In the genomic region with DNA sequence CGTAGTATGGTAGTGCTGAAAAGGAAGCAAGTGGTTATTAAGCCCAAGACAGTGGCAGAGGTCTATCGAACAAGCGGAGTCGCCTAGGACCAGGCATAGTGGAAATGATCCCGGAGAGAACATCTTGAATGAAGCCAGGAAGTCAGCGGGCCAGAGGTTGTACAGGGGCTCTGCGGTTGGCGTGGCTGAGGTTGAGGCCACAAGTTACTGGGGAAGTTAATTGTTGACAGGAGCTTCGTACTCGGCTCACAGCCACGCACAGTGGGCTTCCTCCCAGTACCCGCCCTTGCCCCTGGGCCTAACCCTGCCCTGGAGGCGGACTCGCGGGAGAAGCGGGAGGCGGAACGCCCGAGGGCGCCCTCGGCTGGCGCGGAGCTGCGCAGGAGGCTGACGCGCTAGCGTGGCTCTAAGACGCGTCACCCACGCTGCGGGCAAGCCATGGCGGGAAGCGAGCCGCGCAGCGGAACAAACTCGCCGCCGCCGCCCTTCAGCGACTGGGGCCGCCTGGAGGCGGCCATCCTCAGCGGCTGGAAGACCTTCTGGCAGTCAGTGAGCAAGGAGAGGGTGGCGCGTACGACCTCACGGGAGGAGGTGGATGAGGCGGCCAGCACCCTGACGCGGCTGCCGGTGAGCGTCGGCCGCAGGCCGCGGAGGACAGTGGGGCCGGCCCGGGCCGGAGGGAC, we compare ENCODE assay signal across 8 cellular contexts. TPM values are rescaled to one million over a fixed set of nuclear protein-coding genes. Genes with fewer than 3 reads are reported as not detected.
DNase-seq lines count a peak whose midpoint lies in the region; ATAC-seq and TF ChIP-seq lines count a peak whose summit lies in the region.

A gene with protein sequence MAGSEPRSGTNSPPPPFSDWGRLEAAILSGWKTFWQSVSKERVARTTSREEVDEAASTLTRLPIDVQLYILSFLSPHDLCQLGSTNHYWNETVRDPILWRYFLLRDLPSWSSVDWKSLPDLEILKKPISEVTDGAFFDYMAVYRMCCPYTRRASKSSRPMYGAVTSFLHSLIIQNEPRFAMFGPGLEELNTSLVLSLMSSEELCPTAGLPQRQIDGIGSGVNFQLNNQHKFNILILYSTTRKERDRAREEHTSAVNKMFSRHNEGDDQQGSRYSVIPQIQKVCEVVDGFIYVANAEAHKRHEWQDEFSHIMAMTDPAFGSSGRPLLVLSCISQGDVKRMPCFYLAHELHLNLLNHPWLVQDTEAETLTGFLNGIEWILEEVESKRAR (plus strand): TSS at position 410 of the 683 bp plus-strand sequence. CDS start 29 bp downstream, at position 439.

- peak within 1 kb of the TSS; percentile 84 for H2AK9ac ChIP-seq in IMR-90 (replicated peaks; ENCODE audit: low read depth, low read length, poor library complexity)

- peak; percentile 30; the same call in 1 of the 2 replicates for TF ChIP-seq RAD21 in IMR-90 (IDR thresholded peaks at IDR 0.05; ENCODE audit: low read length)

- 0 out of 2 replicates have a peak, but pooled peaks cover under 1% of the 10 kb centered on the region for H3K36me3 ChIP-seq in IMR-90 (ENCODE audit: control insufficient read depth, insufficient read depth, low read length)
- H3K36me3 ChIP-seq in muscle layer of colon (ENCODE audit: insufficient read depth, low read length) = peaks cover 9% of the 10 kb centered on the region

- dilution Hi-C loops in IMR-90 (cut with HindIII; ENCODE audit: low sequenced_read_pairs, unreplicated experiment) = no loop called here

- H3K27me3 ChIP-seq in IMR-90 (ENCODE audit: control insufficient read depth, insufficient read depth, low read length) (no peaks in the 10 kb centered on the region), muscle layer of colon (ENCODE audit: control insufficient read depth in 1 of 2, insufficient read depth in 2 of 2, low read length in 2 of 2) (no peaks in the 10 kb centered on the region)

- H2AK5ac ChIP-seq in IMR-90 (ENCODE audit: low read depth, low read length) = no peak within 1 kb of the TSS

- peak within 1 kb of the TSS; percentile 10 for H3K18ac ChIP-seq in IMR-90 (ENCODE audit: low read depth, low read length)

- H4K91ac ChIP-seq in IMR-90 (ENCODE audit: insufficient read depth, low read depth, low read length) = peak within 1 kb of the TSS; percentile 40

- H3K56ac ChIP-seq in IMR-90 (ENCODE audit: extremely low read depth, insufficient read depth, low read length) = peak within 1 kb of the TSS; percentile 74

- intact Hi-C loops in IMR-90 (cut with micrococcal nuclease) = loop anchor here (2.0 kb wide), 1 partner anchor 20 kb away; a partner anchor contains a TSS

- no TSS peak for BruUV-seq in IMR-90 (replicated peaks; lab: Mats Ljungman, UMichigan)

- H2BK15ac ChIP-seq in IMR-90 (ENCODE audit: low read depth, low read length) = peak within 1 kb of the TSS; percentile 25; the same call in 1 of the 3 replicates

- peak within 1 kb of the TSS; percentile 72 for H3K9ac ChIP-seq in IMR-90 (ENCODE audit: low read depth, low read length)
- H3K9ac ChIP-seq in muscle layer of colon (ENCODE audit: low read length) = peak within 1 kb of the TSS; percentile 57

- peaks cover 0 to 6% of the 10 kb centered on the region in 2 experiments; a peak in 1 of 4 replicates for H3K79me1 ChIP-seq in IMR-90 (ENCODE audit: low read depth in 1 of 2, low read length in 2 of 2)

- H4K20me1 ChIP-seq in IMR-90 (ENCODE audit: insufficient read depth, low read length) = no peaks in the 10 kb centered on the region

- H2BK20ac ChIP-seq in IMR-90 (ENCODE audit: low read depth, low read length) = no peak within 1 kb of the TSS

- H3K4me1 ChIP-seq in IMR-90 (ENCODE audit: control insufficient read depth, insufficient read depth, low read length) = no peaks in the 10 kb centered on the region; the same call in 1 of the 2 replicates
- H3K4me1 ChIP-seq in muscle layer of colon (ENCODE audit: insufficient read depth, low read length) = peaks cover 9% of the 10 kb centered on the region

- DNase-seq in DMS153 (lab: John Stamatoyannopoulos, UW) (peak; percentile 77), IMR-90 (peak; percentile 78), OCI-M2 (lab: John Stamatoyannopoulos, UW; ENCODE audit: unreplicated experiment) (peak; percentile 25), activated T-cell treated with anti-CD3 and anti-CD28 coated beads for 48 hours (ENCODE audit: low read depth) (peak; percentile 88), epithelial cell of proximal tubule (ENCODE audit: low read depth) (no peak)
- peak; percentile 66 to 85 for DNase-seq in stimulated activated CD8-positive, alpha-beta memory T cell treated with anti-CD3 and anti-CD28 coated beads, Interleukin-7, amount 100 ng/mL, for 4 hours (ENCODE audit: low read depth in 2 of 2)

- TF ChIP-seq CTCF in IMR-90 (conservative IDR thresholded peaks at IDR 0.05; ENCODE audit: low read depth, low read length) = peak; percentile 70
- TF ChIP-seq CTCF in epithelial cell of proximal tubule (conservative IDR thresholded peaks at IDR 0.05; ENCODE audit: low read depth, low read length) = peak; percentile 55

- H2BK5ac ChIP-seq in IMR-90 (ENCODE audit: low read depth, low read length, poor library complexity, severe bottlenecking) = peak within 1 kb of the TSS; percentile 23

- ATAC-seq in GM21528 (IDR thresholded peaks at IDR 0.05; ENCODE audit: low FRiP score, unreplicated experiment) = peak; percentile 96
- ATAC-seq in IMR-90 (ENCODE audit: low read depth) = peak; percentile 99

- peak within 1 kb of the TSS; percentile 75 for H3K4me2 ChIP-seq in IMR-90 (ENCODE audit: low read depth, low read length)

- peak within 1 kb of the TSS; percentile 76 for H3K4ac ChIP-seq in IMR-90 (ENCODE audit: low read depth, low read length)

- peak within 1 kb of the TSS; percentile 95 for H4K5ac ChIP-seq in IMR-90 (ENCODE audit: low read depth, low read length)

- H3K4me3 ChIP-seq in IMR-90 (ENCODE audit: insufficient read depth, low read depth, low read length) (peak within 1 kb of the TSS; percentile 67), epithelial cell of proximal tubule (ENCODE audit: low read depth, low read length) (peak within 1 kb of the TSS; percentile 75), muscle layer of colon (ENCODE audit: low read depth in 1 of 2, low read length in 2 of 2) (peak within 1 kb of the TSS; percentile 74 to 93)

- WGBS in IMR-90 (ENCODE audit: extremely low coverage in 2 of 2, insufficient read length in 1 of 2), 2 experiments = 2% methylated on average over 39 of the region's 60 CpGs; no CpG with 5 or more reads in 1 of the 2 experiments

- H2BK120ac ChIP-seq in IMR-90 (ENCODE audit: low read depth, low read length) = peak within 1 kb of the TSS; percentile 15; the same call in 1 of the 2 replicates

- peak within 1 kb of the TSS; percentile 54; the same call in 1 of the 2 replicates for H3K23ac ChIP-seq in IMR-90 (ENCODE audit: low read depth, low read length)

- H3K14ac ChIP-seq in IMR-90 (replicated peaks; ENCODE audit: low read depth, low read length) = peak within 1 kb of the TSS; percentile 76

- in situ Hi-C loops in IMR-90 (cut with MboI; ENCODE audit: low sequenced_read_pairs) = no loop called here

- TF ChIP-seq POLR2A in IMR-90 (IDR thresholded peaks at IDR 0.05; ENCODE audit: low read depth, low read length) = peak; percentile 84

- no peaks in the 10 kb centered on the region for H3K9me1 ChIP-seq in IMR-90 (ENCODE audit: insufficient read depth, low read length)

- H2AFZ ChIP-seq in IMR-90 (replicated peaks; ENCODE audit: low read length, poor library complexity) = peak within 1 kb of the TSS; percentile 95

- H3K27ac ChIP-seq in IMR-90 (ENCODE audit: insufficient read depth, low read length) (peak within 1 kb of the TSS; percentile 61), muscle layer of colon (ENCODE audit: low read depth, low read length) (peak within 1 kb of the TSS; percentile 91)

- POLR2A ChIA-PET in IMR-90 (lab: Charles Lee; ENCODE audit: unreplicated experiment) = no interaction called here

- CTCF ChIA-PET in IMR-90 (lab: Yijun Ruan, JAX) = interaction anchor here (0.9 to 1.1 kb wide), 2 partner anchors 69 to 133 kb away, joined by 3 to 4 read pairs; no protein-coding TSS in a partner anchor

- H3K9me3 ChIP-seq in IMR-90 (ENCODE audit: control insufficient read depth, insufficient read depth, low read length) = no peaks in the 10 kb centered on the region
- no peaks in the 10 kb centered on the region for H3K9me3 ChIP-seq in muscle layer of colon (ENCODE audit: low read length)

- peak within 1 kb of the TSS; percentile 98 for H4K8ac ChIP-seq in IMR-90 (ENCODE audit: low read depth in 2 of 2, low read length in 2 of 2)

TF ChIP-seq in IMR-90, 13 proteins besides CTCF, POLR2A, EP300 and RAD21:
- TF ChIP-seq MXI1 (IDR thresholded peaks at IDR 0.05; ENCODE audit: borderline replicate concordance, low read depth, low read length) = peak; percentile 79; the same call in 1 of the 2 replicates
- TF ChIP-seq SMC3 (IDR thresholded peaks at IDR 0.05; ENCODE audit: low read depth, low read length) = 0 out of 2 replicates have a peak, but pooled peaks have one; percentile 7
- no peak; the same call in 1 of the 2 replicates for TF ChIP-seq FOS (IDR thresholded peaks at IDR 0.05; ENCODE audit: low read depth, low read length)
TF ChIP-seq in IMR-90: peak in this region for 2.

RNA-seq across cellular contexts. Expression of the gene that starts here (rescaled TPM):
- total RNA-seq in IMR-90 (2012; rRNA removed) (4.1 and 8.3 TPM in 2 replicates), epithelial cell of proximal tubule (4.2 and 9.9 TPM in 2 replicates)
- 3.5 TPM in 2 replicates for polyA plus RNA-seq in IMR-90 (2012; rRNA removed)
- 0.92 and 1.1 TPM in 2 replicates for polyA plus RNA-seq in IMR-90 (2012; cell fraction: cytosol; rRNA removed)
- 0.50 and 3.3 TPM in 2 replicates for polyA plus RNA-seq in IMR-90 (2012; cell fraction: nucleus; rRNA removed; ENCODE audit: low replicate concordance)
